16 cellular contexts compared by ENCODE assay signal in the genomic region with DNA sequence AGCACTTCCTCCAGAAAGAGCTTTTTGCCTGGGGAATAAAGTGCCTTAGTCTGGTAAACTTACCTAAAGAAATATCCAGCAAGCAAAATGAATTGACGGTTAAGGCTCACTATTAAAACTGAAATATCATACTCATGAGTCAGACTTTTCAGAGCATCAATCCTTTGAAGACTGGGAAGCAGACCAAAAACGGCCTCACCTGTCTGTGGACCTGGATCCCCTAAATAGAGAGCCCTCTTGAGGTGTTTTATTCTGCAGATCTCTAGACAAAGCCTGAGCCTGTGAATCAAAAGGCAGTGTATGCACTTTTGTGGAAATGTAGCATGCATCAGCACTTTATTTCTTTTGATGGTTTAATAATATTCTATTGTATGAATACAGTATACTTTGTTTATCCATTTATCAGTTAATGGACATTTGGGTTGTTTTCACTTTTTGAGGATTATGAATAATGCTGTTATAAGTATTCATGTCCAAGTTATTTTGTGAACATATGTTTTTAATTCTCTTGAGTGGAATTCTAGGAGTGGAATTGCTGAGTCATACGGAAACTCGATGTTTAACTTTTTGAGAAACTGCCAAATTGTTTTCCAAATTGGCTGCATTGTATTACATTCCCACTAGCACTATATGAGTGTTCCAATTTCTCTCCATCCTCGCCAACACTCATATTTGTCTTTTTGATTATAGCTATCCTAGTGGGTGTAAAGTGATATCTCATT.
DNase-seq lines count a peak whose midpoint lies in the region; ATAC-seq and TF ChIP-seq lines count a peak whose summit lies in the region.
"Had no signal": no experiment of that assay in that cellular context is flagged by ENCODE, and none has a peak within 500 bp of the region (broad histone marks: within the 10 kb centered on the region; RNA-seq: fewer than 3 reads in every experiment).

No MANE protein-coding gene starts in this region.

- WGBS in IMR-90 (ENCODE audit: extremely low coverage in 2 of 2, insufficient read length in 1 of 2), 2 experiments: no CpG with 5 or more reads among the region's 5 CpGs
- WGBS in hepatocyte (ENCODE audit: low lambda C conversion rate, missing lambda C conversion rate): 56% methylated on average over 5 of the region's 5 CpGs

- peak overlapping the region; percentile 83; the same call in 1 of the 2 replicates for H3K27ac ChIP-seq in IMR-90 (ENCODE audit: insufficient read depth, low read length)
- peak overlapping the region; percentile 19 for H3K27ac ChIP-seq in hepatocyte
- no peak overlapping the region for H3K27ac ChIP-seq in Peyer's patch

- TF ChIP-seq CTCF in AG09319 (IDR thresholded peaks at IDR 0.05; ENCODE audit: low read depth, low read length): no peak
- no peak for TF ChIP-seq CTCF in IMR-90 (conservative IDR thresholded peaks at IDR 0.05; ENCODE audit: low read depth, low read length)
- TF ChIP-seq CTCF in hepatocyte (IDR thresholded peaks at IDR 0.05; ENCODE audit: poor library complexity): no peak
- TF ChIP-seq CTCF in Peyer's patch (IDR thresholded peaks at IDR 0.05): no peak

- H3K4me1 ChIP-seq in IMR-90 (ENCODE audit: control insufficient read depth, insufficient read depth, low read length) (peaks cover 3% of the 10 kb centered on the region), hepatocyte (ENCODE audit: insufficient read depth) (no peaks in the 10 kb centered on the region), Peyer's patch (no peaks in the 10 kb centered on the region)

- BruUV-seq in IMR-90 (replicated peaks; lab: Mats Ljungman, UMichigan): no TSS peak

- H2BK20ac ChIP-seq in IMR-90 (ENCODE audit: low read depth, low read length): peak overlapping the region; percentile 16; the same call in 1 of the 2 replicates

- H3K9ac ChIP-seq in IMR-90 (ENCODE audit: low read depth, low read length): no peak overlapping the region

- no peak for TF ChIP-seq RAD21 in IMR-90 (IDR thresholded peaks at IDR 0.05; ENCODE audit: low read length)

- H3K27me3 ChIP-seq in IMR-90 (ENCODE audit: control insufficient read depth, insufficient read depth, low read length): no peaks in the 10 kb centered on the region
- H3K27me3 ChIP-seq in hepatocyte: no peaks in the 10 kb centered on the region
- H3K27me3 ChIP-seq in Peyer's patch: no peaks in the 10 kb centered on the region

- H3K4ac ChIP-seq in IMR-90 (ENCODE audit: low read depth, low read length): 0 out of 2 replicates have a peak overlapping the region, but pooled peaks have one; percentile 1

- no peaks in the 10 kb centered on the region for H3K36me3 ChIP-seq in IMR-90 (ENCODE audit: control insufficient read depth, insufficient read depth, low read length)
- no peaks in the 10 kb centered on the region for H3K36me3 ChIP-seq in hepatocyte (replicated peaks; ENCODE audit: insufficient read depth, low read depth)
- H3K36me3 ChIP-seq in Peyer's patch: no peaks in the 10 kb centered on the region

- CTCF ChIA-PET in IMR-90 (lab: Yijun Ruan, JAX): interaction anchor here (0.6 kb wide), 1 partner anchor 527 kb away, joined by 4 read pairs; no protein-coding TSS in a partner anchor

- intact Hi-C loops in IMR-90 (cut with micrococcal nuclease): loop anchor here (5.0 to 10.0 kb wide), 2 partner anchors 172 to 565 kb away; no protein-coding TSS in a partner anchor

- dilution Hi-C loops in IMR-90 (cut with HindIII; ENCODE audit: low sequenced_read_pairs, unreplicated experiment): no loop called here

- H4K8ac ChIP-seq in IMR-90 (ENCODE audit: low read depth in 2 of 2, low read length in 2 of 2): peak overlapping the region in 1 of 2 experiments; percentile 29; a peak in 1 of 4 replicates

- H3K4me2 ChIP-seq in IMR-90 (ENCODE audit: low read depth, low read length) (no peak overlapping the region), hepatocyte (no peak overlapping the region)

- H3K9me3 ChIP-seq in IMR-90 (ENCODE audit: control insufficient read depth, insufficient read depth, low read length) (no peaks in the 10 kb centered on the region), hepatocyte (ENCODE audit: low read depth) (no peaks in the 10 kb centered on the region), Peyer's patch (no peaks in the 10 kb centered on the region)

- H2AFZ ChIP-seq in IMR-90 (replicated peaks; ENCODE audit: low read length, poor library complexity): no peak overlapping the region
- no peak overlapping the region for H2AFZ ChIP-seq in hepatocyte

- H2AK5ac ChIP-seq in IMR-90 (ENCODE audit: low read depth, low read length): no peak overlapping the region

- H4K91ac ChIP-seq in IMR-90 (ENCODE audit: insufficient read depth, low read depth, low read length): peak overlapping the region; percentile 35; the same call in 1 of the 2 replicates

- H3K18ac ChIP-seq in IMR-90 (ENCODE audit: low read depth, low read length): peak overlapping the region; percentile 92

- H3K79me1 ChIP-seq in IMR-90 (ENCODE audit: low read depth in 1 of 2, low read length in 2 of 2): no peaks in the 10 kb centered on the region

- H3K56ac ChIP-seq in IMR-90 (ENCODE audit: extremely low read depth, insufficient read depth, low read length): no peak overlapping the region

- no peak overlapping the region for H3K14ac ChIP-seq in IMR-90 (replicated peaks; ENCODE audit: low read depth, low read length)

- ATAC-seq in IMR-90 (ENCODE audit: low read depth): peak; percentile 75
- ATAC-seq in activated CD4-positive, CD25-positive, alpha-beta regulatory T cell treated with anti-CD3 and anti-CD28 coated beads, Interleukin-2, amount 50 U/mL, for 24 hours: no peak
- no peak for ATAC-seq in activated T-cell treated with anti-CD3 and anti-CD28 coated beads, Interleukin-2, amount 50 U/mL, for 72 hours (replicated peaks in 1 of 2)
- ATAC-seq: effector memory CD8-positive, alpha-beta T cell; GM12878; stimulated activated naive B cell treated with anti-CD40 and anti-IgM and Interleukin-4, amounts not matched to agents 10 μg/mL and 1 μg/mL and 100 μg/mL, for 72 hours had no signal

- H2BK5ac ChIP-seq in IMR-90 (ENCODE audit: low read depth, low read length, poor library complexity, severe bottlenecking): peak overlapping the region; percentile 69

- no peaks in the 10 kb centered on the region for H3K9me2 ChIP-seq in hepatocyte (replicated peaks; ENCODE audit: insufficient read depth)

- H3K4me3 ChIP-seq in IMR-90 (ENCODE audit: insufficient read depth, low read depth, low read length) (no peak overlapping the region), hepatocyte (no peak overlapping the region), Peyer's patch (no peak overlapping the region)
- H3K4me3 ChIP-seq: GM12878 had no signal

- H3K4me1 Mint-ChIP-seq in activated T-cell treated with anti-CD3 and anti-CD28 coated beads, Interleukin-2, amount 50 U/mL, for 72 hours (ENCODE audit: low read depth): no peaks in the 10 kb centered on the region
- H3K4me1 Mint-ChIP-seq: activated naive CD4-positive, alpha-beta T cell treated with anti-CD3 and anti-CD28 coated beads, Interleukin-2, amount 10 ng/mL, durations not matched to agents 7 days and 5 days; immature natural killer cell; nephron progenitor cell; stimulated activated naive B cell treated with anti-CD40 and anti-IgM and Interleukin-4, amounts not matched to agents 10 μg/mL and 1 μg/mL and 100 μg/mL, for 72 hours had no signal

- H3K27me3 Mint-ChIP-seq in activated T-cell treated with anti-CD3 and anti-CD28 coated beads, Interleukin-2, amount 50 U/mL, for 72 hours (ENCODE audit: low read depth): no peaks in the 10 kb centered on the region
- H3K27me3 Mint-ChIP-seq: effector memory CD8-positive, alpha-beta T cell; stimulated activated naive B cell treated with anti-CD40 and anti-IgM and Interleukin-4, amounts not matched to agents 10 μg/mL and 1 μg/mL and 100 μg/mL, for 72 hours had no signal

- H3K23ac ChIP-seq in IMR-90 (ENCODE audit: low read depth, low read length): no peak overlapping the region

- H2BK120ac ChIP-seq in IMR-90 (ENCODE audit: low read depth, low read length): peak overlapping the region; percentile 30

- DNase-seq in AG09319 (ENCODE audit: extremely low read depth, low read depth): peak; percentile 87
- DNase-seq in IMR-90: peak; percentile 91
- peak; percentile 82 for DNase-seq in amniotic stem cell (lab: John Stamatoyannopoulos, UW)
- DNase-seq in hepatocyte (ENCODE audit: low spot score): peak; percentile 22
- DNase-seq in activated T-cell treated with anti-CD3 and anti-CD28 coated beads, Interleukin-2, amount 50 U/mL, for 72 hours: no peak
- DNase-seq in NCI-H146 treated with DMSO at 0.1 percent for 48 hours (lab: John Stamatoyannopoulos, UW; ENCODE audit: unreplicated experiment): no peak
- no peak for DNase-seq in Peyer's patch
- DNase-seq: activated CD4-positive, alpha-beta T cell treated with anti-CD3 and anti-CD28 coated beads, Interleukin-2, amount 50 U/mL, for 48 hours; activated naive CD4-positive, alpha-beta T cell treated with anti-CD3 and anti-CD28 coated beads, Interleukin-2, amount 10 ng/mL, durations not matched to agents 7 days and 5 days; effector memory CD8-positive, alpha-beta T cell; immature natural killer cell; NCI-H2107; nephron progenitor cell; stimulated activated naive B cell treated with anti-CD40 and anti-IgM and Interleukin-4, amounts not matched to agents 10 μg/mL and 1 μg/mL and 100 μg/mL, for 72 hours had no signal

- no peaks in the 10 kb centered on the region for H3K79me2 ChIP-seq in hepatocyte

- no peak overlapping the region for H2AK9ac ChIP-seq in IMR-90 (replicated peaks; ENCODE audit: low read depth, low read length, poor library complexity)

- POLR2A ChIA-PET in IMR-90 (lab: Charles Lee; ENCODE audit: unreplicated experiment): no interaction called here

- H3K9me3 Mint-ChIP-seq in activated T-cell treated with anti-CD3 and anti-CD28 coated beads, Interleukin-2, amount 50 U/mL, for 72 hours: peaks cover 0 to 3% of the 10 kb centered on the region in 2 donors
- H3K9me3 Mint-ChIP-seq: activated naive CD4-positive, alpha-beta T cell treated with anti-CD3 and anti-CD28 coated beads, Interleukin-2, amount 10 ng/mL, durations not matched to agents 7 days and 5 days had no signal

- H3K4me3 Mint-ChIP-seq in activated T-cell treated with anti-CD3 and anti-CD28 coated beads, Interleukin-2, amount 50 U/mL, for 72 hours: no peak overlapping the region
- H3K4me3 Mint-ChIP-seq: activated naive CD4-positive, alpha-beta T cell treated with anti-CD3 and anti-CD28 coated beads, Interleukin-2, amount 10 ng/mL, durations not matched to agents 7 days and 5 days; effector memory CD8-positive, alpha-beta T cell; immature natural killer cell; nephron progenitor cell; stimulated activated naive B cell treated with anti-CD40 and anti-IgM and Interleukin-4, amounts not matched to agents 10 μg/mL and 1 μg/mL and 100 μg/mL, for 72 hours had no signal

- in situ Hi-C loops in IMR-90 (cut with MboI; ENCODE audit: low sequenced_read_pairs): loop anchor here (10.0 kb wide), 1 partner anchor 395 kb away; no protein-coding TSS in a partner anchor

- no peaks in the 10 kb centered on the region for H3K9me1 ChIP-seq in IMR-90 (ENCODE audit: insufficient read depth, low read length)

- TF ChIP-seq POLR2A in IMR-90 (IDR thresholded peaks at IDR 0.05; ENCODE audit: low read depth, low read length) (no peak), Peyer's patch (IDR thresholded peaks at IDR 0.05) (no peak)

- H3K36me3 Mint-ChIP-seq in activated T-cell treated with anti-CD3 and anti-CD28 coated beads, Interleukin-2, amount 50 U/mL, for 72 hours (ENCODE audit: insufficient read depth in 2 of 2): no peaks in the 10 kb centered on the region
- H3K36me3 Mint-ChIP-seq: activated naive CD4-positive, alpha-beta T cell treated with anti-CD3 and anti-CD28 coated beads, Interleukin-2, amount 10 ng/mL, durations not matched to agents 7 days and 5 days; immature natural killer cell; stimulated activated naive B cell treated with anti-CD40 and anti-IgM and Interleukin-4, amounts not matched to agents 10 μg/mL and 1 μg/mL and 100 μg/mL, for 72 hours had no signal

- peak overlapping the region; percentile 48; the same call in 2 of the 3 replicates for H2BK15ac ChIP-seq in IMR-90 (ENCODE audit: low read depth, low read length)

- no peaks in the 10 kb centered on the region for H4K20me1 ChIP-seq in IMR-90 (ENCODE audit: insufficient read depth, low read length)
- no peaks in the 10 kb centered on the region for H4K20me1 ChIP-seq in hepatocyte (ENCODE audit: insufficient read depth, poor library complexity, severe bottlenecking)

- peak overlapping the region; percentile 61; the same call in 1 of the 2 replicates for H4K5ac ChIP-seq in IMR-90 (ENCODE audit: low read depth, low read length)

- no peak overlapping the region for H3K27ac Mint-ChIP-seq in activated T-cell treated with anti-CD3 and anti-CD28 coated beads, Interleukin-2, amount 50 U/mL, for 72 hours
- H3K27ac Mint-ChIP-seq: activated naive CD4-positive, alpha-beta T cell treated with anti-CD3 and anti-CD28 coated beads, Interleukin-2, amount 10 ng/mL, durations not matched to agents 7 days and 5 days; effector memory CD8-positive, alpha-beta T cell; immature natural killer cell; nephron progenitor cell; stimulated activated naive B cell treated with anti-CD40 and anti-IgM and Interleukin-4, amounts not matched to agents 10 μg/mL and 1 μg/mL and 100 μg/mL, for 72 hours had no signal

Comparison
In these comparisons a context has a peak if more than half of its experiments do, and no peak if none do; other contexts are left out.
1. DNase-seq: peak in AG09319 (single experiment), IMR-90 (single experiment), amniotic stem cell (single experiment) and hepatocyte (single experiment); none in activated T-cell treated with anti-CD3 and anti-CD28 coated beads, Interleukin-2, amount 50 U/mL, for 72 hours (0 of 2), NCI-H146 treated with DMSO at 0.1 percent for 48 hours (single experiment) and Peyer's patch (0 of 3).
2. H3K27ac ChIP-seq: peak in IMR-90 (single experiment) and hepatocyte (single experiment); none in Peyer's patch (0 of 4).